Comparison of ENCODE assay signal across 19 cellular contexts in the genomic region with DNA sequence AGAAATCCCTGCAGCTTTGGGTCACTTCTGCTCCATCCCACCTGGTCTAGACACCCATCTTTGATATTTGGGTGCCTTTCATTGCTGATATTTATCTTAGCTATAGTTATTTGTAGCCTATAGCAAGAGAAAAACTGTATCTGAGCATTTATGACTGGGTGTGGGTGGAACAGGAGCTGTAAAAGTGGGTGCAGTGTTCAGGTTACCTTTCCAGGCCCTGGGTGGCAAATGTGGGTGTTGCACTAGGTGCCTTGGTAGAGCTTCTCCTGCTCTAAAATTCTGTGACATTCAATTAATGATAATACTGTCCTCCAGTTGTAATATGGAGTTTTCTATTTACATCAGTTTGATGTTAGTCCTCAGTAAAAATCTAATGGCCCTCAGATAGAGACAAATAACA.
DNase-seq lines count a peak whose midpoint lies in the region; ATAC-seq and TF ChIP-seq lines count a peak whose summit lies in the region.
"Had no signal": no experiment of that assay in that cellular context is flagged by ENCODE, and none has a peak within 500 bp of the region (broad histone marks: within the 10 kb centered on the region; RNA-seq: fewer than 3 reads in every experiment).

No MANE protein-coding gene starts in this region.

- peak; percentile 91 for ATAC-seq in mucosa of descending colon
- no peak for ATAC-seq in HG02981 (IDR thresholded peaks at IDR 0.05; ENCODE audit: unreplicated experiment)
- ATAC-seq: CD8-positive, alpha-beta T cell; GM12878; GM23338 had no signal

- H3K4me1 ChIP-seq in mucosa of descending colon (ENCODE audit: low read depth) (peaks cover 11% of the 10 kb centered on the region), transverse colon (peaks cover 0 to 21% (median 6%) of the 10 kb centered on the region in 4 donors), adrenal gland (replicated peaks in 1 of 2) (no peaks in the 10 kb centered on the region)
- H3K4me1 ChIP-seq: BLaER1 had no signal

- DNase-seq in activated naive CD4-positive, alpha-beta T cell treated with anti-CD3 and anti-CD28 coated beads, Interleukin-2, amount 10 ng/mL, durations not matched to agents 7 days and 5 days = no peak
- no peak for DNase-seq in activated naive CD4-positive, alpha-beta T cell treated with anti-CD3 and anti-CD28 coated beads for 36 hours
- DNase-seq in mucosa of descending colon (peak in 2 of 3 donors; percentile 38 to 69), transverse colon (peak; percentile 54), adrenal gland (no peak)
- DNase-seq: CD4-positive, CD25-positive, alpha-beta regulatory T cell; CD8-positive, alpha-beta T cell; DMS 273 treated with DMSO at 0.1 percent for 48 hours; DMS79; EL; GDM1; H9 had no signal

- TF ChIP-seq POLR2A in transverse colon (IDR thresholded peaks at IDR 0.05) (no peak), adrenal gland (IDR thresholded peaks at IDR 0.05) (no peak)

- H3K36me3 Mint-ChIP-seq in activated naive CD4-positive, alpha-beta T cell treated with anti-CD3 and anti-CD28 coated beads, Interleukin-2, amount 10 ng/mL, durations not matched to agents 7 days and 5 days = peaks cover 52% of the 10 kb centered on the region
- H3K36me3 Mint-ChIP-seq in activated naive CD4-positive, alpha-beta T cell treated with anti-CD3 and anti-CD28 coated beads for 36 hours (ENCODE audit: low read depth) = peaks cover 6% of the 10 kb centered on the region

- in situ Hi-C loops in transverse colon (cut with MboI; ENCODE audit: low pct_ligation_motif_present in 1 of 4, low pct_unique_long_range_greater_than_20kb in 1 of 4, low sequenced_read_pairs in 3 of 4) = no loop called here

- H3K27me3 ChIP-seq in transverse colon (no peaks in the 10 kb centered on the region), adrenal gland (no peaks in the 10 kb centered on the region)
- H3K27me3 ChIP-seq: BLaER1 had no signal

- CTCF ChIA-PET in activated naive CD4-positive, alpha-beta T cell treated with anti-CD3 and anti-CD28 coated beads, Interleukin-2, amount 10 ng/mL, durations not matched to agents 7 days and 5 days (lab: Charles Lee) = no interaction called here
- CTCF ChIA-PET in activated naive CD4-positive, alpha-beta T cell treated with anti-CD3 and anti-CD28 coated beads for 36 hours (lab: Charles Lee) = interaction anchor here (0.9 kb wide), 1 partner anchor 204 kb away, joined by 3 read pairs; no protein-coding TSS in a partner anchor

- H3K4me3 Mint-ChIP-seq in activated naive CD4-positive, alpha-beta T cell treated with anti-CD3 and anti-CD28 coated beads, Interleukin-2, amount 10 ng/mL, durations not matched to agents 7 days and 5 days = no peak overlapping the region
- H3K4me3 Mint-ChIP-seq in activated naive CD4-positive, alpha-beta T cell treated with anti-CD3 and anti-CD28 coated beads for 36 hours = no peak overlapping the region
- H3K4me3 Mint-ChIP-seq: B cell; CD4-positive, CD25-positive, alpha-beta regulatory T cell; CD8-positive, alpha-beta T cell; GM23338; H9 had no signal

- H3K27ac Mint-ChIP-seq in activated naive CD4-positive, alpha-beta T cell treated with anti-CD3 and anti-CD28 coated beads, Interleukin-2, amount 10 ng/mL, durations not matched to agents 7 days and 5 days = peak overlapping the region; percentile 53
- H3K27ac Mint-ChIP-seq in activated naive CD4-positive, alpha-beta T cell treated with anti-CD3 and anti-CD28 coated beads for 36 hours = no peak overlapping the region
- H3K27ac Mint-ChIP-seq: B cell; CD8-positive, alpha-beta T cell; H9 had no signal

- TF ChIP-seq CTCF in mucosa of descending colon (IDR thresholded peaks at IDR 0.05) (no peak), transverse colon (IDR thresholded peaks at IDR 0.05) (no peak), adrenal gland (IDR thresholded peaks at IDR 0.05) (no peak)

- H3K27me3 Mint-ChIP-seq in activated naive CD4-positive, alpha-beta T cell treated with anti-CD3 and anti-CD28 coated beads, Interleukin-2, amount 10 ng/mL, durations not matched to agents 7 days and 5 days = no peaks in the 10 kb centered on the region
- no peaks in the 10 kb centered on the region for H3K27me3 Mint-ChIP-seq in activated naive CD4-positive, alpha-beta T cell treated with anti-CD3 and anti-CD28 coated beads for 36 hours (ENCODE audit: low read depth)
- H3K27me3 Mint-ChIP-seq: B cell; CD4-positive, CD25-positive, alpha-beta regulatory T cell had no signal

- intact Hi-C loops in activated naive CD4-positive, alpha-beta T cell treated with anti-CD3 and anti-CD28 coated beads for 36 hours (cut with micrococcal nuclease) = no loop called here
- intact Hi-C loops in mucosa of descending colon (cut with DNase I, micrococcal nuclease) = no loop called here
- intact Hi-C loops in transverse colon (cut with DNase I; ENCODE audit: low total_unique reads) = no loop called here
- intact Hi-C loops in adrenal gland (cut with DNase I) = no loop called here

- H3K4me1 Mint-ChIP-seq in activated naive CD4-positive, alpha-beta T cell treated with anti-CD3 and anti-CD28 coated beads, Interleukin-2, amount 10 ng/mL, durations not matched to agents 7 days and 5 days = no peaks in the 10 kb centered on the region
- H3K4me1 Mint-ChIP-seq in activated naive CD4-positive, alpha-beta T cell treated with anti-CD3 and anti-CD28 coated beads for 36 hours (ENCODE audit: low read depth) = peaks cover 5% of the 10 kb centered on the region

- no peaks in the 10 kb centered on the region for H3K36me3 ChIP-seq in mucosa of descending colon (ENCODE audit: low read depth)
- H3K36me3 ChIP-seq in transverse colon = peaks cover 0 to 1% (median 0%) of the 10 kb centered on the region in 4 donors
- peaks cover 0 to 10% of the 10 kb centered on the region in 2 donors for H3K36me3 ChIP-seq in adrenal gland (replicated peaks in 1 of 2)

- H3K4me3 ChIP-seq in mucosa of descending colon (no peak overlapping the region), transverse colon (no peak overlapping the region), adrenal gland (no peak overlapping the region)
- H3K4me3 ChIP-seq: BLaER1, GM12878, GM23338 had no signal

- TF ChIP-seq EP300 in transverse colon (IDR thresholded peaks at IDR 0.05; ENCODE audit: low read depth) = no peak

- H3K27ac ChIP-seq in transverse colon (peak overlapping the region in 3 of 4 donors; percentile 33 to 53 (median 40)), adrenal gland (no peak overlapping the region)
- H3K27ac ChIP-seq: 22Rv1, BLaER1, C4-2B had no signal

- H3K9me3 Mint-ChIP-seq in activated naive CD4-positive, alpha-beta T cell treated with anti-CD3 and anti-CD28 coated beads, Interleukin-2, amount 10 ng/mL, durations not matched to agents 7 days and 5 days = no peaks in the 10 kb centered on the region
- no peaks in the 10 kb centered on the region for H3K9me3 Mint-ChIP-seq in activated naive CD4-positive, alpha-beta T cell treated with anti-CD3 and anti-CD28 coated beads for 36 hours
- H3K9me3 Mint-ChIP-seq: CD4-positive, CD25-positive, alpha-beta regulatory T cell; CD8-positive, alpha-beta T cell; GM23338; H9 had no signal

- H3K9me3 ChIP-seq in mucosa of descending colon = no peaks in the 10 kb centered on the region
- no peaks in the 10 kb centered on the region for H3K9me3 ChIP-seq in transverse colon
- no peaks in the 10 kb centered on the region for H3K9me3 ChIP-seq in adrenal gland (replicated peaks in 1 of 3)

Comparison
In these comparisons a context has a peak if more than half of its experiments do, and no peak if none do; other contexts are left out.
1. DNase-seq: peak in mucosa of descending colon (2 of 3) and transverse colon (single experiment); none in activated naive CD4-positive, alpha-beta T cell treated with anti-CD3 and anti-CD28 coated beads, Interleukin-2, amount 10 ng/mL, durations not matched to agents 7 days and 5 days (single experiment), activated naive CD4-positive, alpha-beta T cell treated with anti-CD3 and anti-CD28 coated beads for 36 hours (single experiment) and adrenal gland (0 of 7).
2. H3K27ac ChIP-seq: peak in transverse colon (3 of 4); none in adrenal gland (0 of 5).